Comparison of ENCODE assay signal across 1 cellular context in the genomic region with DNA sequence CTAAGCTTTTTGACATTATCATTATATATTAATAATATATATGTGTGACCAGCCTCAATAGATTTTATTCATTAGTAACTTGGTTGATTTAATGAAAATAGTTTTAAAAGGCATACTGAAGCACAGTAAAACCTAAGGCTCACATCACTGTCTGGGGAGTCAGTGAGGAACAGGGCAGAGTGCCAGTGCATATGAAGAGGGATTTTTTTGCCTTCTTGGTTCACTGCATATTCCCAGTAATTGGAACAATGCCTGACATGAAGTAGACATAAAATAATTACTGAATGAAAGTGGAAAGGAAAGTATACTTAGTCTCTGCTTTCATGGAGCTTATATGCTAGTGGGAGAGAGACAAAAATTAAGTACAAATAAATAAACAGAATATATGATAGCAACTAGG.
TF ChIP-seq lines count a peak whose summit lies in the region.

No MANE protein-coding gene starts in this region.

TF ChIP-seq in HCT116, 20 proteins besides CTCF, POLR2A, EP300 and RAD21 (continued from another document):
- TF ChIP-seq, protein P1, sequence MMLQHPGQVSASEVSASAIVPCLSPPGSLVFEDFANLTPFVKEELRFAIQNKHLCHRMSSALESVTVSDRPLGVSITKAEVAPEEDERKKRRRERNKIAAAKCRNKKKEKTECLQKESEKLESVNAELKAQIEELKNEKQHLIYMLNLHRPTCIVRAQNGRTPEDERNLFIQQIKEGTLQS (IDR thresholded peaks at IDR 0.05): no peak
- no peak for TF ChIP-seq EZH2phosphoT487 (IDR thresholded peaks at IDR 0.05; ENCODE audit: borderline replicate concordance)
TF ChIP-seq in HCT116: peak in this region for 0.
